Comparison of ENCODE assay signal across 30 cellular contexts in genomic region chr11:134288486-134288885, GRCh38. TPM values are rescaled to one million over a fixed set of nuclear protein-coding genes. Genes with fewer than 3 reads are reported as not detected.
"Had no signal": no experiment of that assay in that cellular context is flagged by ENCODE, and none has a peak within 500 bp of the region (broad histone marks: within the 10 kb centered on the region; RNA-seq: fewer than 3 reads in every experiment).

No MANE protein-coding gene starts in this region.

- DNase-seq: hypothalamus; immature natural killer cell; kidney; left colon; left lung; lower lobe of right lung; mammary epithelial cell; mesenchymal stem cell; naive thymus-derived CD8-positive, alpha-beta T cell; nucleus accumbens; pancreas; retina; right lobe of liver; stimulated activated CD4-positive, alpha-beta T cell treated with anti-CD3 and anti-CD28 coated beads, Interleukin-12 subunit alpha, Interleukin-12 subunit beta, amount 100 ng/mL, for 4 hours; stimulated activated CD4-positive, alpha-beta T cell treated with anti-CD3 and anti-CD28 coated beads, Interleukin-15, amount 100 ng/mL, for 24 hours; stimulated activated CD4-positive, alpha-beta T cell treated with anti-CD3 and anti-CD28 coated beads, Interleukin-2, amount 100 ng/mL, for 24 hours; stimulated activated CD4-positive, alpha-beta T cell treated with anti-CD3 and anti-CD28 coated beads, Interleukin-4, amount 100 ng/mL, for 1 hour; stimulated activated naive B cell treated with anti-CD40 and anti-IgM and Interleukin-4, amounts not matched to agents 10 μg/mL and 1 μg/mL and 100 μg/mL, for 72 hours; stimulated activated naive CD8-positive, alpha-beta T cell treated with anti-CD3 and anti-CD28 coated beads, Interleukin-15, Interleukin-2, amounts not matched to agents 100 U/mL and 50 U/mL, for 24 hours; stomach; testis; thyroid gland; transverse colon had no signal

- H3K9me3 ChIP-seq: left lung, lower lobe of right lung, pancreas, prostate gland, right lobe of liver, stomach, testis, thyroid gland, transverse colon, upper lobe of left lung had no signal

- H3K27ac ChIP-seq: left lung, lower lobe of right lung, pancreas, prostate gland, right lobe of liver, stomach, testis, thyroid gland, transverse colon, upper lobe of left lung had no signal

- ATAC-seq: left colon; left lung; lower lobe of right lung; naive thymus-derived CD8-positive, alpha-beta T cell; pancreas; right lobe of liver; stimulated activated naive B cell treated with anti-CD40 and anti-IgM and Interleukin-4, amounts not matched to agents 10 μg/mL and 1 μg/mL and 100 μg/mL, for 72 hours; stimulated activated naive CD8-positive, alpha-beta T cell treated with anti-CD3 and anti-CD28 coated beads, Interleukin-15, Interleukin-2, amounts not matched to agents 100 U/mL and 50 U/mL, for 24 hours had no signal

- H3K27me3 ChIP-seq: pancreas, right lobe of liver, testis, thyroid gland, transverse colon, upper lobe of left lung had no signal

- H3K36me3 ChIP-seq: left lung, lower lobe of right lung, pancreas, prostate gland, right lobe of liver, stomach, thyroid gland, transverse colon, upper lobe of left lung had no signal

- H3K4me3 ChIP-seq: left lung, lower lobe of right lung, pancreas, prostate gland, right lobe of liver, stomach, thyroid gland, transverse colon, upper lobe of left lung had no signal

- H3K4me1 ChIP-seq: left lung, lower lobe of right lung, pancreas, prostate gland, right lobe of liver, stomach, testis, thyroid gland, transverse colon, upper lobe of left lung had no signal

- FAIRE-seq: islet of Langerhans, kidney, pancreas had no signal

RNA-seq across cellular contexts. Expression of gene GLB1L3, which starts 12.3 kb away (rescaled TPM):
- total RNA-seq: left colon, mucosa of gallbladder, osteoblast, right lobe of liver, skeletal muscle tissue, stomach had no signal
- polyA plus RNA-seq: immature natural killer cell, liver had no signal
